8 cellular contexts compared by ENCODE assay signal in genomic region chr7:155490697-155491628, GRCh38. TPM values are rescaled to one million over a fixed set of nuclear protein-coding genes. Genes with fewer than 3 reads are reported as not detected.
DNase-seq lines count a peak whose midpoint lies in the region; ATAC-seq, FAIRE-seq and TF ChIP-seq lines count a peak whose summit lies in the region.

No MANE protein-coding gene starts in this region.

- no peaks in the 10 kb centered on the region for H3K9me3 ChIP-seq in right lobe of liver
- no peaks in the 10 kb centered on the region for H3K9me3 ChIP-seq in HepG2 (ENCODE audit: low read length)
- no peaks in the 10 kb centered on the region for H3K9me3 ChIP-seq in left ventricle myocardium inferior (replicated peaks)

- DNase-seq in right lobe of liver (peak in 1 of 3 donors; percentile 66), HepG2 (ENCODE audit: low spot score) (no peak), left ventricle myocardium inferior (peak; percentile 65), HCEC 1CT (no peak), COLO829 (ENCODE audit: low spot score) (no peak)
- DNase-seq in activated CD4-positive, CD25-positive, alpha-beta regulatory T cell treated with anti-CD3 and anti-CD28 coated beads, Interleukin-2, amount 50 U/mL, for 72 hours: peak; percentile 53

- no peak overlapping the region for H3K4me2 ChIP-seq in HepG2 (ENCODE audit: low read depth, low read length)

- no peak for TF ChIP-seq EP300 in HepG2 (IDR thresholded peaks at IDR 0.05; ENCODE audit: low read depth in 2 of 2, low read length in 2 of 2)
- TF ChIP-seq EP300 in HepG2 (CRISPR knock-in tag; IDR thresholded peaks at IDR 0.05; ENCODE audit: borderline replicate concordance): no peak

- H3K9ac ChIP-seq in HepG2 (ENCODE audit: insufficient read depth, low read depth, low read length) (no peak overlapping the region), rectal smooth muscle tissue (ENCODE audit: low read length) (no peak overlapping the region)

- no TSS peak for BruUV-seq in HepG2 (replicated peaks; lab: Mats Ljungman, UMichigan)

- H3K27me3 ChIP-seq in right lobe of liver (peaks cover 0 to 23% of the 10 kb centered on the region in 2 donors), HepG2 (ENCODE audit: control insufficient read depth in 1 of 2, insufficient read depth in 2 of 2, low read length in 2 of 2) (peaks cover 19 to 91% of the 10 kb centered on the region in 2 experiments), left ventricle myocardium inferior (ENCODE audit: low read depth) (peaks cover 100% of the 10 kb centered on the region), rectal smooth muscle tissue (ENCODE audit: control insufficient read depth, insufficient read depth, low read length) (peaks cover 8% of the 10 kb centered on the region)

- TF ChIP-seq CTCF in right lobe of liver (IDR thresholded peaks at IDR 0.05): no peak
- TF ChIP-seq CTCF in HepG2 (CRISPR knock-in tag; IDR thresholded peaks at IDR 0.05): no peak
- no peak for TF ChIP-seq CTCF in left ventricle myocardium inferior (IDR thresholded peaks at IDR 0.05; ENCODE audit: borderline replicate concordance)

- no peak overlapping the region for H2AFZ ChIP-seq in HepG2 (ENCODE audit: low read length)

- TF ChIP-seq POLR2A in right lobe of liver (IDR thresholded peaks at IDR 0.05): no peak
- TF ChIP-seq POLR2A in HepG2 (IDR thresholded peaks at IDR 0.05; ENCODE audit: insufficient read depth in 1 of 2, low read depth in 2 of 2, low read length in 2 of 2): no peak

- in situ Hi-C loops in HepG2 (cut with HindIII; ENCODE audit: extremely low pct_ligation_motif_present, low pct_unique_long_range_greater_than_20kb): no loop called here

- TF ChIP-seq RAD21 in HepG2 (CRISPR knock-in tag; IDR thresholded peaks at IDR 0.05): no peak

- ATAC-seq in right lobe of liver (peak; percentile 55 to 78 (median 66)), HepG2 (no peak), HG02973 (IDR thresholded peaks at IDR 0.05; ENCODE audit: unreplicated experiment) (peak; percentile 92)

- no peaks in the 10 kb centered on the region for H3K36me3 ChIP-seq in right lobe of liver
- no peaks in the 10 kb centered on the region for H3K36me3 ChIP-seq in HepG2 (replicated peaks in 1 of 2; ENCODE audit: control insufficient read depth in 1 of 2, insufficient read depth in 2 of 2, low read length in 2 of 2)
- no peaks in the 10 kb centered on the region for H3K36me3 ChIP-seq in left ventricle myocardium inferior
- H3K36me3 ChIP-seq in rectal smooth muscle tissue (ENCODE audit: control insufficient read depth, insufficient read depth, low read length): no peaks in the 10 kb centered on the region

- POLR2A ChIA-PET in HepG2 (lab: Yijun Ruan, JAX): no interaction called here

- H3K27ac ChIP-seq in right lobe of liver: no peak overlapping the region
- no peak overlapping the region for H3K27ac ChIP-seq in HepG2 (ENCODE audit: extremely low read length, insufficient read depth, low read length)
- H3K27ac ChIP-seq in left ventricle myocardium inferior (replicated peaks): peak overlapping the region; percentile 77
- no peak overlapping the region for H3K27ac ChIP-seq in rectal smooth muscle tissue (ENCODE audit: low read depth, low read length)

- H3K4me3 ChIP-seq in right lobe of liver: peak overlapping the region in 1 of 3 donors; percentile 28
- no peak overlapping the region for H3K4me3 ChIP-seq in HepG2 (replicated peaks in 1 of 3; ENCODE audit: insufficient read depth in 1 of 3, low read depth in 2 of 3, low read length in 3 of 3)
- H3K4me3 ChIP-seq in left ventricle myocardium inferior: peak overlapping the region; percentile 59
- H3K4me3 ChIP-seq in rectal smooth muscle tissue (ENCODE audit: low read length): peak overlapping the region; percentile 71

- intact Hi-C loops in right lobe of liver (cut with DNase I): no loop called here
- intact Hi-C loops in HepG2 (cut with micrococcal nuclease; ENCODE audit: unreplicated experiment): no loop called here
- intact Hi-C loops in left ventricle myocardium inferior (cut with micrococcal nuclease): no loop called here

- CTCF ChIA-PET in HepG2 (lab: Yijun Ruan, JAX; ENCODE audit: low intra/inter-chr PET ratio, low total read pairs): no interaction called here

- WGBS in right lobe of liver (ENCODE audit: insufficient coverage, low coverage, low lambda C conversion rate, missing lambda C conversion rate): 45% methylated on average over 25 of the region's 47 CpGs
- 43% methylated on average over 37 of the region's 47 CpGs for WGBS in HepG2 (ENCODE audit: low lambda C conversion rate)

- no peaks in the 10 kb centered on the region for H4K20me1 ChIP-seq in HepG2 (ENCODE audit: insufficient read depth, low read length)

- H3K4me1 ChIP-seq in right lobe of liver (no peaks in the 10 kb centered on the region), HepG2 (ENCODE audit: insufficient read depth, low read length) (peaks cover 4% of the 10 kb centered on the region), left ventricle myocardium inferior (peaks cover 27% of the 10 kb centered on the region), rectal smooth muscle tissue (ENCODE audit: control insufficient read depth, insufficient read depth, low read length) (no peaks in the 10 kb centered on the region)

- FAIRE-seq in HepG2 (lab: Jason Lieb, UNC): no peak

- no peaks in the 10 kb centered on the region for H3K79me2 ChIP-seq in HepG2 (ENCODE audit: insufficient read depth, low read length)

TF ChIP-seq in HepG2, 621 proteins besides CTCF, POLR2A, EP300 and RAD21 (continues in another document):
- TF ChIP-seq SIX1 (CRISPR knock-in tag; IDR thresholded peaks at IDR 0.05; ENCODE audit: borderline replicate concordance): no peak
- no peak for TF ChIP-seq JUND (CRISPR knock-in tag; IDR thresholded peaks at IDR 0.05)
- no peak for TF ChIP-seq ZNF552 (CRISPR knock-in tag; IDR thresholded peaks at IDR 0.05; ENCODE audit: borderline replicate concordance)

RNA-seq across cellular contexts. Expression of gene EN2, which starts 33.0 kb away (rescaled TPM):
- total RNA-seq in right lobe of liver: not detected
- total RNA-seq in HepG2 (2016; rRNA removed; fragmentation: Illumina TruSeq; extraction: Trizol): not detected in 2 replicates
- total RNA-seq in HepG2 (2016; cell fraction: cytosol; rRNA removed; fragmentation: Illumina TruSeq; extraction: Trizol; ENCODE audit: low read depth): not detected in 2 replicates
- total RNA-seq in HepG2 (2016; cell fraction: insoluble cytoplasmic fraction; rRNA removed; fragmentation: Illumina TruSeq; extraction: Trizol): not detected in 2 replicates
- not detected in 2 replicates for total RNA-seq in HepG2 (2016; cell fraction: membrane; rRNA removed; fragmentation: Illumina TruSeq; extraction: Trizol)
- not detected in 2 replicates for total RNA-seq in HepG2 (2016; cell fraction: nucleus; rRNA removed; fragmentation: Illumina TruSeq; extraction: Trizol)
- not detected in 2 replicates for polyA plus RNA-seq in HepG2 (2011; rRNA removed)
- polyA plus RNA-seq in HepG2 (2011; cell fraction: cytosol; rRNA removed): not detected in 2 replicates
- not detected in 2 replicates for polyA plus RNA-seq in HepG2 (2011; cell fraction: nucleus; rRNA removed)
- polyA plus RNA-seq in HepG2 (2012): not detected in 2 replicates
- polyA plus RNA-seq in HepG2 (2016; cell fraction: cytosol; fragmentation: Illumina TruSeq; extraction: Trizol; ENCODE audit: low read depth): not detected in 2 replicates
- not detected in 2 replicates for polyA plus RNA-seq in HepG2 (2016; cell fraction: insoluble cytoplasmic fraction; fragmentation: Illumina TruSeq; extraction: Trizol; ENCODE audit: low read depth)
- not detected in 2 replicates for polyA plus RNA-seq in HepG2 (2016; cell fraction: membrane; fragmentation: Illumina TruSeq; extraction: Trizol; ENCODE audit: low read depth)
- polyA plus RNA-seq in HepG2 (2016; cell fraction: nucleus; fragmentation: Illumina TruSeq; extraction: Trizol; ENCODE audit: insufficient read depth, low read depth): not detected in 2 replicates
- polyA minus RNA-seq in HepG2 (2011; rRNA and poly(A)+ RNA removed; ENCODE audit: low replicate concordance): not detected in 2 replicates
- polyA minus RNA-seq in HepG2 (2011; cell fraction: cytosol; rRNA and poly(A)+ RNA removed): not detected in 2 replicates
- not detected in 2 replicates for polyA minus RNA-seq in HepG2 (2011; cell fraction: nucleus; rRNA and poly(A)+ RNA removed)
- 0.11 TPM for total RNA-seq in left ventricle myocardium inferior

RNA-seq across cellular contexts. Expression of gene CNPY1, which starts 55.4 kb away (rescaled TPM):
- total RNA-seq in right lobe of liver (under 1 TPM in 1 of 6 experiments, not detected in 5; 0.19 TPM), HepG2 (2016; rRNA removed; fragmentation: Illumina TruSeq; extraction: Trizol) (not detected in 2 replicates), left ventricle myocardium inferior (not detected)
- total RNA-seq in HepG2 (2016; cell fraction: cytosol; rRNA removed; fragmentation: Illumina TruSeq; extraction: Trizol; ENCODE audit: low read depth): not detected in 2 replicates
- total RNA-seq in HepG2 (2016; cell fraction: insoluble cytoplasmic fraction; rRNA removed; fragmentation: Illumina TruSeq; extraction: Trizol): not detected in 2 replicates
- total RNA-seq in HepG2 (2016; cell fraction: membrane; rRNA removed; fragmentation: Illumina TruSeq; extraction: Trizol): not detected in 2 replicates
- not detected in 2 replicates for total RNA-seq in HepG2 (2016; cell fraction: nucleus; rRNA removed; fragmentation: Illumina TruSeq; extraction: Trizol)
- polyA plus RNA-seq in HepG2 (2011; rRNA removed): not detected in 2 replicates
- not detected in 2 replicates for polyA plus RNA-seq in HepG2 (2011; cell fraction: cytosol; rRNA removed)
- polyA plus RNA-seq in HepG2 (2011; cell fraction: nucleus; rRNA removed): not detected in 2 replicates
- not detected in 2 replicates for polyA plus RNA-seq in HepG2 (2012)
- polyA plus RNA-seq in HepG2 (2016; cell fraction: cytosol; fragmentation: Illumina TruSeq; extraction: Trizol; ENCODE audit: low read depth): not detected in 2 replicates
- not detected in 2 replicates for polyA plus RNA-seq in HepG2 (2016; cell fraction: insoluble cytoplasmic fraction; fragmentation: Illumina TruSeq; extraction: Trizol; ENCODE audit: low read depth)
- polyA plus RNA-seq in HepG2 (2016; cell fraction: membrane; fragmentation: Illumina TruSeq; extraction: Trizol; ENCODE audit: low read depth): not detected in 2 replicates
- not detected in 2 replicates for polyA plus RNA-seq in HepG2 (2016; cell fraction: nucleus; fragmentation: Illumina TruSeq; extraction: Trizol; ENCODE audit: insufficient read depth, low read depth)
- polyA minus RNA-seq in HepG2 (2011; rRNA and poly(A)+ RNA removed; ENCODE audit: low replicate concordance): not detected in 2 replicates
- not detected in 2 replicates for polyA minus RNA-seq in HepG2 (2011; cell fraction: cytosol; rRNA and poly(A)+ RNA removed)
- not detected in 2 replicates for polyA minus RNA-seq in HepG2 (2011; cell fraction: nucleus; rRNA and poly(A)+ RNA removed)

Comparison
In these comparisons a context has a peak if more than half of its experiments do, and no peak if none do; other contexts are left out.
1. DNase-seq: peak in activated CD4-positive, CD25-positive, alpha-beta regulatory T cell treated with anti-CD3 and anti-CD28 coated beads, Interleukin-2, amount 50 U/mL, for 72 hours (single experiment) and left ventricle myocardium inferior (single experiment); none in HepG2 (single experiment), HCEC 1CT (single experiment) and COLO829 (single experiment).
2. H3K4me3 ChIP-seq: peak in left ventricle myocardium inferior (single experiment) and rectal smooth muscle tissue (single experiment); none in HepG2 (0 of 3).